In genomic region chr9:109251080-109251775, GRCh38 we compare ENCODE assay signal across 9 cellular contexts.
DNase-seq lines count a peak whose midpoint lies in the region; ATAC-seq, FAIRE-seq and TF ChIP-seq lines count a peak whose summit lies in the region.
"Had no signal": no experiment of that assay in that cellular context is flagged by ENCODE, and none has a peak within 500 bp of the region (broad histone marks: within the 10 kb centered on the region; RNA-seq: fewer than 3 reads in every experiment).

No MANE protein-coding gene starts in this region.

- WGBS in right cardiac atrium, result 75% methylated on average over 10 of the region's 10 CpGs

- H3K4me3 ChIP-seq in right cardiac atrium (ENCODE audit: low read length) (no peak overlapping the region), HAP-1 (no peak overlapping the region)

- ATAC-seq in right cardiac atrium (peak; percentile 61 to 90), GM21576 (IDR thresholded peaks at IDR 0.05; ENCODE audit: unreplicated experiment) (no peak)

- FAIRE-seq in urothelium cell line (lab: Jason Lieb, UNC), result no peak

- peaks cover 3% of the 10 kb centered on the region for H3K4me1 ChIP-seq in right cardiac atrium (ENCODE audit: control insufficient read depth, insufficient read depth, low read length)
- H3K4me1 ChIP-seq in HAP-1, result no peaks in the 10 kb centered on the region

- CTCF ChIA-PET in RWPE1 (lab: Yijun Ruan, JAX), result interaction anchor here (2.4 kb wide), 1 partner anchor 94 kb away, joined by 6 read pairs; no protein-coding TSS in a partner anchor

- DNase-seq in SIG-M5 treated with dmso at 0.1 percent for 504 hours (lab: John Stamatoyannopoulos, UW; ENCODE audit: unreplicated experiment) (peak; percentile 51), SIG-M5 (lab: John Stamatoyannopoulos, UW) (no peak), RWPE1 (ENCODE audit: low spot score) (peak; percentile 82), right cardiac atrium (peak; percentile 51 to 73 (median 62)), urothelium cell line (ENCODE audit: low spot score) (peak; percentile 22), HAP-1 (ENCODE audit: low spot score in 2 of 2) (no peak), NAMALWA (ENCODE audit: low spot score) (no peak)
- DNase-seq: ACHN had no signal

- no peak for TF ChIP-seq CTCF in RWPE1 (conservative IDR thresholded peaks at IDR 0.05; ENCODE audit: low read depth)

- POLR2A ChIA-PET in RWPE1 (lab: Yijun Ruan, JAX; ENCODE audit: low non-redundant PET), result no interaction called here

- H3K9me3 ChIP-seq in right cardiac atrium (ENCODE audit: control insufficient read depth, low read length) (no peaks in the 10 kb centered on the region), HAP-1 (no peaks in the 10 kb centered on the region)

- intact Hi-C loops in right cardiac atrium (cut with DNase I), result no loop called here

- in situ Hi-C loops in HAP-1 (cut with MboI; ENCODE audit: low sequenced_read_pairs), result no loop called here

- H3K27me3 ChIP-seq in right cardiac atrium (ENCODE audit: control insufficient read depth, insufficient read depth), result no peaks in the 10 kb centered on the region
- H3K27me3 ChIP-seq in HAP-1 (ENCODE audit: low read depth), result no peaks in the 10 kb centered on the region

- H3K27ac ChIP-seq in RWPE1 (peak overlapping the region; percentile 54), right cardiac atrium (ENCODE audit: low read length) (peak overlapping the region; percentile 39)

- H3K36me3 ChIP-seq in HAP-1 (replicated peaks), result peaks cover 10% of the 10 kb centered on the region

Comparison
In these comparisons a context has a peak if more than half of its experiments do, and no peak if none do; other contexts are left out.
1. DNase-seq: peak in SIG-M5 treated with dmso at 0.1 percent for 504 hours (single experiment), RWPE1 (single experiment), right cardiac atrium (3 of 3) and urothelium cell line (single experiment); none in SIG-M5 (single experiment), HAP-1 (0 of 2) and NAMALWA (single experiment).